ENCODE assay signal across 9 cellular contexts in the genomic region with DNA sequence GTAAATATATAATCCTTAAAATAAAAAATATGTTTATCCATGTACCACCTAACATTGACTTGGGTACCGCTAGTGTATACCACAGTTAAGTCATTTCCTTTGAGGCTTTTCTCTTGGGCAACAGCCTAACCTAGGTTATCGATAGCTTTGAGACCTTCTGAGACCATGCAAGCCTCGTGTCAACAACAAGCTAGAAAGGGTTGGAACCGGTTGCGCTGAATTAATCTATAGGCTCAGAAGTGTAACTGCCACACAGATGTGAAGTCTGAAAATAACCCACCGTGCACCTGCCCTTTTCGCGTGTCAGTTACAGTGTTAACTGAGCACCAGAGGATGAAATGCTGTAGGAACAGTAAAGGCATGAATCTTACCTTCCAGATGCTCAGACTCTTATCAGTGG. TPM values are rescaled to one million over a fixed set of nuclear protein-coding genes. Genes with fewer than 3 reads are reported as not detected.
DNase-seq lines count a peak whose midpoint lies in the region; ATAC-seq and TF ChIP-seq lines count a peak whose summit lies in the region.
"Had no signal": no experiment of that assay in that cellular context is flagged by ENCODE, and none has a peak within 500 bp of the region (broad histone marks: within the 10 kb centered on the region; RNA-seq: fewer than 3 reads in every experiment).

No MANE protein-coding gene starts in this region.

- H3K36me3 ChIP-seq in neutrophil, result no peaks in the 10 kb centered on the region

- H3K9me3 ChIP-seq in neutrophil, result no peaks in the 10 kb centered on the region

- H3K27me3 ChIP-seq in neutrophil, result no peaks in the 10 kb centered on the region

- H3K27ac Mint-ChIP-seq in activated CD4-positive, alpha-beta T cell treated with anti-CD3 and anti-CD28 coated beads, Interleukin-2, amount 10 ng/mL, durations not matched to agents 7 days and 5 days, result peak overlapping the region; percentile 93

- no peaks in the 10 kb centered on the region for H3K27me3 Mint-ChIP-seq in activated CD4-positive, alpha-beta T cell treated with anti-CD3 and anti-CD28 coated beads, Interleukin-2, amount 10 ng/mL, durations not matched to agents 7 days and 5 days

- peaks cover 81% of the 10 kb centered on the region for H3K4me1 Mint-ChIP-seq in activated CD4-positive, alpha-beta T cell treated with anti-CD3 and anti-CD28 coated beads, Interleukin-2, amount 10 ng/mL, durations not matched to agents 7 days and 5 days

- H3K4me3 ChIP-seq in neutrophil (ENCODE audit: low read depth in 1 of 2, low read length in 1 of 2), result peak overlapping the region in 1 of 2 experiments; percentile 23

- H3K4me1 ChIP-seq in neutrophil (ENCODE audit: control insufficient read depth in 1 of 2, insufficient read depth in 1 of 2, low read depth in 1 of 2, low read length in 1 of 2), result peaks cover 5 to 18% of the 10 kb centered on the region in 2 experiments

- no peak for TF ChIP-seq CTCF in neutrophil (IDR thresholded peaks at IDR 0.05)

- H3K36me3 Mint-ChIP-seq in activated CD4-positive, alpha-beta T cell treated with anti-CD3 and anti-CD28 coated beads, Interleukin-2, amount 10 ng/mL, durations not matched to agents 7 days and 5 days (ENCODE audit: low read depth), result peaks cover 72% of the 10 kb centered on the region

- ATAC-seq in HG02840 (IDR thresholded peaks at IDR 0.05; ENCODE audit: low FRiP score, unreplicated experiment), result peak; percentile 60

- CTCF ChIA-PET in activated CD4-positive, alpha-beta T cell treated with anti-CD3 and anti-CD28 coated beads, Interleukin-2, amount 10 ng/mL, durations not matched to agents 7 days and 5 days (lab: Charles Lee), result interaction anchor here (1.1 to 1.8 kb wide), 4 partner anchors 13 to 62 kb away, joined by 3 to 8 read pairs (median 4); no protein-coding TSS in a partner anchor

- H3K9me3 Mint-ChIP-seq in activated CD4-positive, alpha-beta T cell treated with anti-CD3 and anti-CD28 coated beads, Interleukin-2, amount 10 ng/mL, durations not matched to agents 7 days and 5 days, result peaks cover 4% of the 10 kb centered on the region

- H3K27ac ChIP-seq in neutrophil, result peak overlapping the region; percentile 16
- H3K27ac ChIP-seq: HL-60 had no signal

- peak; percentile 60 for DNase-seq in activated CD4-positive, alpha-beta T cell treated with anti-CD3 and anti-CD28 coated beads, Interleukin-2, amount 10 ng/mL, durations not matched to agents 7 days and 5 days
- no peak for DNase-seq in activated CD4-positive, alpha-beta T cell treated with anti-CD3 and anti-CD28 coated beads for 48 hours
- DNase-seq in NOMO-1 (lab: John Stamatoyannopoulos, UW; ENCODE audit: unreplicated experiment in 2 of 2) (peak; percentile 60 to 69), foreskin melanocyte (no peak), NCI-H446 treated with DMSO at 0.1 percent for 48 hours (lab: John Stamatoyannopoulos, UW) (no peak), NCI-H82 (lab: John Stamatoyannopoulos, UW) (no peak)

- POLR2A ChIA-PET in activated CD4-positive, alpha-beta T cell treated with anti-CD3 and anti-CD28 coated beads, Interleukin-2, amount 10 ng/mL, durations not matched to agents 7 days and 5 days (lab: Charles Lee), result no interaction called here

- peak overlapping the region; percentile 30 for H3K4me3 Mint-ChIP-seq in activated CD4-positive, alpha-beta T cell treated with anti-CD3 and anti-CD28 coated beads, Interleukin-2, amount 10 ng/mL, durations not matched to agents 7 days and 5 days

RNA-seq across cellular contexts. Expression of a gene that starts 59.8 kb away (rescaled TPM):
- 10 to 100 TPM; 41.2 to 42.9 TPM for total RNA-seq in activated CD4-positive, alpha-beta T cell treated with anti-CD3 and anti-CD28 coated beads, Interleukin-2, amount 10 ng/mL, durations not matched to agents 7 days and 5 days

Comparison
In these comparisons a context has a peak if more than half of its experiments do, and no peak if none do; other contexts are left out.
1. DNase-seq: peak in activated CD4-positive, alpha-beta T cell treated with anti-CD3 and anti-CD28 coated beads, Interleukin-2, amount 10 ng/mL, durations not matched to agents 7 days and 5 days (single experiment) and NOMO-1 (2 of 2); none in activated CD4-positive, alpha-beta T cell treated with anti-CD3 and anti-CD28 coated beads for 48 hours (single experiment), foreskin melanocyte (single experiment), NCI-H446 treated with DMSO at 0.1 percent for 48 hours (single experiment) and NCI-H82 (single experiment).